10 cellular contexts compared by ENCODE assay signal in genomic region chr3:102179321-102180290, GRCh38.
DNase-seq lines count a peak whose midpoint lies in the region; ATAC-seq and TF ChIP-seq lines count a peak whose summit lies in the region.
"Had no signal": no experiment of that assay in that cellular context is flagged by ENCODE, and none has a peak within 500 bp of the region (broad histone marks: within the 10 kb centered on the region; RNA-seq: fewer than 3 reads in every experiment).

No MANE protein-coding gene starts in this region.

- peak overlapping the region; percentile 62 for H2AFZ ChIP-seq in fibroblast of lung (ENCODE audit: low read length)
- no peak overlapping the region for H2AFZ ChIP-seq in H9 (ENCODE audit: low read length)

- H3K27me3 ChIP-seq in breast epithelium: no peaks in the 10 kb centered on the region
- no peaks in the 10 kb centered on the region for H3K27me3 ChIP-seq in fibroblast of lung (ENCODE audit: control insufficient read depth, insufficient read depth, low read length)
- no peaks in the 10 kb centered on the region for H3K27me3 ChIP-seq in upper lobe of left lung
- no peaks in the 10 kb centered on the region for H3K27me3 ChIP-seq in H9 (ENCODE audit: insufficient read depth, low read length)

- H3K9ac ChIP-seq in fibroblast of lung (ENCODE audit: insufficient read depth, low read length) (peak overlapping the region; percentile 24), H9 (ENCODE audit: extremely low read depth, insufficient read length, low read length) (no peak overlapping the region)

- H2BK12ac ChIP-seq in H9 (ENCODE audit: insufficient read length, low read depth, low read length): no peak overlapping the region

- H4K91ac ChIP-seq in H9 (ENCODE audit: insufficient read length, low read depth, low read length): no peak overlapping the region

- no peak overlapping the region for H3T11ph ChIP-seq in H9 (ENCODE audit: low read length)

- peak overlapping the region; percentile 81 to 84 for H3K27ac ChIP-seq in breast epithelium
- H3K27ac ChIP-seq in fibroblast of lung (ENCODE audit: insufficient read depth, low read length): peak overlapping the region; percentile 76
- peak overlapping the region; percentile 54 to 80 (median 58) for H3K27ac ChIP-seq in upper lobe of left lung
- no peak overlapping the region for H3K27ac ChIP-seq in H9 (ENCODE audit: insufficient read length, low read depth, low read length)
- H3K27ac ChIP-seq: C4-2B had no signal

- H3K14ac ChIP-seq in H9 (ENCODE audit: insufficient read depth, low read length): no peak overlapping the region

- CTCF ChIA-PET in MCF 10A (lab: Yijun Ruan, JAX): interaction anchor here (0.6 to 1.0 kb wide), 4 partner anchors 20 to 486 kb away, joined by 3 to 6 read pairs (median 3); no protein-coding TSS in a partner anchor

- H3K27me3 Mint-ChIP-seq in MCF 10A (ENCODE audit: insufficient read depth, unreplicated experiment) (no peaks in the 10 kb centered on the region), H9 (ENCODE audit: low read depth) (no peaks in the 10 kb centered on the region)

- no peaks in the 10 kb centered on the region for H3K9me3 Mint-ChIP-seq in MCF 10A (ENCODE audit: unreplicated experiment)
- H3K9me3 Mint-ChIP-seq in H9: no peaks in the 10 kb centered on the region

- peak; percentile 68 for ATAC-seq in HG03565 (IDR thresholded peaks at IDR 0.05; ENCODE audit: unreplicated experiment)
- peak in 1 of 2 donors; percentile 1 for ATAC-seq in upper lobe of left lung (ENCODE audit: low FRiP score in 2 of 2)
- ATAC-seq: Panc1 had no signal

- H3K4me3 ChIP-seq in breast epithelium (peak overlapping the region in 1 of 3 donors; percentile 11), fibroblast of lung (replicated peaks in 1 of 4; ENCODE audit: control extremely low read depth in 1 of 4, insufficient read depth in 1 of 4, low read depth in 3 of 4, low read length in 4 of 4) (no peak overlapping the region), upper lobe of left lung (peak overlapping the region in 1 of 4 donors; percentile 21)

- no peaks in the 10 kb centered on the region for H3K36me3 Mint-ChIP-seq in MCF 10A (ENCODE audit: insufficient read depth, unreplicated experiment)
- no peaks in the 10 kb centered on the region for H3K36me3 Mint-ChIP-seq in H9 (ENCODE audit: insufficient read depth in 1 of 3, low read depth in 3 of 3)

- no peak for DNase-seq in breast epithelium (ENCODE audit: low spot score in 2 of 2)
- DNase-seq in MCF 10A (ENCODE audit: unreplicated experiment): no peak
- DNase-seq in fibroblast of lung (ENCODE audit: low read depth in 2 of 2): peak; percentile 31 to 63
- DNase-seq in upper lobe of left lung: no peak
- DNase-seq in 8988T: no peak
- no peak for DNase-seq in UCSD-AML1 (lab: John Stamatoyannopoulos, UW; ENCODE audit: unreplicated experiment)
- DNase-seq in H9: no peak

- intact Hi-C loops in breast epithelium (cut with DNase I; ENCODE audit: low total_unique reads): no loop called here
- intact Hi-C loops in MCF 10A (cut with micrococcal nuclease): no loop called here

- no peak overlapping the region for H2BK120ac ChIP-seq in H9 (ENCODE audit: low read depth, low read length, poor library complexity, severe bottlenecking)

- TF ChIP-seq EP300 in upper lobe of left lung (IDR thresholded peaks at IDR 0.05): no peak

- peaks cover 9% of the 10 kb centered on the region for H3K4me1 Mint-ChIP-seq in MCF 10A (ENCODE audit: insufficient read depth, unreplicated experiment)
- H3K4me1 Mint-ChIP-seq in H9: peaks cover 14 to 22% of the 10 kb centered on the region in 2 experiments

- no peak overlapping the region for H2BK15ac ChIP-seq in H9 (ENCODE audit: low read depth, low read length)

- H3K36me3 ChIP-seq in breast epithelium (no peaks in the 10 kb centered on the region), fibroblast of lung (ENCODE audit: control insufficient read depth, insufficient read depth, low read length) (no peaks in the 10 kb centered on the region), upper lobe of left lung (no peaks in the 10 kb centered on the region)

- no peak overlapping the region for H3K56ac ChIP-seq in H9 (ENCODE audit: insufficient read length, low read depth, low read length)

- H4K5ac ChIP-seq in H9 (ENCODE audit: insufficient read length, low read depth, low read length): no peak overlapping the region

- BruUV-seq in MCF 10A (replicated peaks; lab: Mats Ljungman, UMichigan): no TSS peak

- H4K8ac ChIP-seq in H9 (replicated peaks; ENCODE audit: insufficient read length, low read depth, low read length): no peak overlapping the region

- H3K4me2 ChIP-seq in fibroblast of lung (ENCODE audit: extremely low read depth, insufficient read depth, low read length) (peak overlapping the region; percentile 40), H9 (ENCODE audit: insufficient read depth, insufficient read length, low read length) (no peak overlapping the region)

- POLR2A ChIA-PET in MCF 10A (lab: Yijun Ruan, JAX): interaction anchor here (0.9 to 1.2 kb wide), 5 partner anchors 10 to 39 kb away, joined by 3 to 5 read pairs (median 4); no protein-coding TSS in a partner anchor

- no peaks in the 10 kb centered on the region for H3K9me3 ChIP-seq in breast epithelium
- H3K9me3 ChIP-seq in fibroblast of lung (ENCODE audit: control insufficient read depth, insufficient read depth, low read depth, low read length): no peaks in the 10 kb centered on the region
- H3K9me3 ChIP-seq in upper lobe of left lung: no peaks in the 10 kb centered on the region
- H3K9me3 ChIP-seq in H9 (ENCODE audit: control insufficient read depth, low read depth, low read length): no peaks in the 10 kb centered on the region

- H3K4me3 Mint-ChIP-seq in MCF 10A (ENCODE audit: unreplicated experiment): no peak overlapping the region
- H3K4me3 Mint-ChIP-seq in H9: no peak overlapping the region

- H3K79me2 ChIP-seq in fibroblast of lung (ENCODE audit: control insufficient read depth, insufficient read depth, low read length): no peaks in the 10 kb centered on the region
- no peaks in the 10 kb centered on the region for H3K79me2 ChIP-seq in H9 (ENCODE audit: insufficient read depth, low read length)

- 16 to 17% methylated on average over 8 of the region's 8 CpGs for WGBS in upper lobe of left lung, 2 donors
- no CpG with 5 or more reads among the region's 8 CpGs for WGBS in H9 (ENCODE audit: extremely low coverage, insufficient read length, low lambda C conversion rate)

- TF ChIP-seq CTCF in breast epithelium (IDR thresholded peaks at IDR 0.05) (no peak), MCF 10A (IDR thresholded peaks at IDR 0.05; ENCODE audit: unreplicated experiment) (no peak), fibroblast of lung (conservative IDR thresholded peaks at IDR 0.05 in 1 of 2, IDR thresholded peaks at IDR 0.05 in 1 of 2; ENCODE audit: low read depth in 1 of 2, low read length in 2 of 2) (no peak), upper lobe of left lung (IDR thresholded peaks at IDR 0.05) (no peak), H9 (conservative IDR thresholded peaks at IDR 0.05) (no peak)

- H2BK20ac ChIP-seq in H9 (ENCODE audit: low read depth, low read length, poor library complexity, severe bottlenecking): no peak overlapping the region

- H3K4me1 ChIP-seq in breast epithelium (peaks cover 0 to 12% of the 10 kb centered on the region in 2 donors), fibroblast of lung (ENCODE audit: control insufficient read depth, extremely low read depth, insufficient read depth, low read length) (peaks cover 11% of the 10 kb centered on the region), upper lobe of left lung (peaks cover 34 to 50% (median 41%) of the 10 kb centered on the region in 4 donors), H9 (ENCODE audit: insufficient read depth, low read length) (peaks cover 3% of the 10 kb centered on the region)

- no peaks in the 10 kb centered on the region for H3K23me2 ChIP-seq in H9 (ENCODE audit: insufficient read length, low read depth, low read length, poor library complexity, severe bottlenecking)

- H3K4ac ChIP-seq in H9 (ENCODE audit: low read depth, low read length): no peak overlapping the region

- no peak overlapping the region for H3K27ac Mint-ChIP-seq in MCF 10A (ENCODE audit: low read depth, unreplicated experiment)
- H3K27ac Mint-ChIP-seq in H9: no peak overlapping the region

- TF ChIP-seq POLR2A in breast epithelium (IDR thresholded peaks at IDR 0.05): no peak
- TF ChIP-seq POLR2A in upper lobe of left lung (IDR thresholded peaks at IDR 0.05): no peak

- H3K18ac ChIP-seq in H9 (ENCODE audit: insufficient read length, low read depth, low read length): no peak overlapping the region

- H4K20me1 ChIP-seq in fibroblast of lung (ENCODE audit: control insufficient read depth, extremely low read depth, insufficient read depth, low read length) (no peaks in the 10 kb centered on the region), H9 (ENCODE audit: control insufficient read depth, insufficient read depth, insufficient read length) (no peaks in the 10 kb centered on the region)

- H2BK5ac ChIP-seq in H9 (ENCODE audit: insufficient read length, low read length): no peak overlapping the region

- no peak overlapping the region for H2AK5ac ChIP-seq in H9 (ENCODE audit: insufficient read length, low read length)

- H3K79me1 ChIP-seq in H9 (ENCODE audit: insufficient read depth, low read depth, low read length, poor library complexity, severe bottlenecking): no peaks in the 10 kb centered on the region

- no peak overlapping the region for H3K23ac ChIP-seq in H9 (ENCODE audit: insufficient read length, low read depth, low read length)

Comparison
In these comparisons a context has a peak if more than half of its experiments do, and no peak if none do; other contexts are left out.
1. DNase-seq: peak in fibroblast of lung (2 of 2); none in breast epithelium (0 of 2), MCF 10A (single experiment), upper lobe of left lung (0 of 2), 8988T (single experiment), UCSD-AML1 (single experiment) and H9 (single experiment).